Comparison of ENCODE assay signal across 1 cellular context in genomic region chr16:73059779-73060178, GRCh38.
TF ChIP-seq lines count a peak whose summit lies in the region.

No MANE protein-coding gene starts in this region.

TF ChIP-seq in SK-N-SH treated with all-trans-retinoic acid at 6 μM for 48 hours, 23 proteins besides CTCF, POLR2A, EP300 and RAD21 (continued from another document):
- TF ChIP-seq POU6F1 (CRISPR knock-in tag; IDR thresholded peaks at IDR 0.05; ENCODE audit: borderline replicate concordance, low read depth) (no peak), ISL1 (CRISPR knock-in tag; IDR thresholded peaks at IDR 0.05) (no peak), CSRNP3 (CRISPR knock-in tag; IDR thresholded peaks at IDR 0.05) (no peak), ZNF8 (CRISPR knock-in tag; IDR thresholded peaks at IDR 0.05) (no peak), ESRRG (CRISPR knock-in tag; IDR thresholded peaks at IDR 0.05) (no peak)
TF ChIP-seq in SK-N-SH treated with all-trans-retinoic acid at 6 μM for 48 hours: peak in this region for 0.
